ENCODE assay signal across 8 cellular contexts in genomic region chr3:11581237-11582122, GRCh38.
DNase-seq lines count a peak whose midpoint lies in the region; ATAC-seq and TF ChIP-seq lines count a peak whose summit lies in the region.

No MANE protein-coding gene starts in this region.

- peak overlapping the region; percentile 40 for H4K91ac ChIP-seq in mesenchymal stem cell (ENCODE audit: low read length)

- H3K23ac ChIP-seq in mesenchymal stem cell (ENCODE audit: low read length in 2 of 2): no peak overlapping the region

- H3K27me3 ChIP-seq in Loucy (ENCODE audit: insufficient read depth, low read length, poor library complexity, severe bottlenecking) (no peaks in the 10 kb centered on the region), mesenchymal stem cell (ENCODE audit: control insufficient read depth in 1 of 2, insufficient read depth in 1 of 2, low read length in 2 of 2) (no peaks in the 10 kb centered on the region), tibial artery (no peaks in the 10 kb centered on the region)

- no peaks in the 10 kb centered on the region for H3K27me3 Mint-ChIP-seq in activated CD8-positive, alpha-beta memory T cell treated with anti-CD3 and anti-CD28 coated beads, Interleukin-2, amount 10 ng/mL, durations not matched to agents 7 days and 5 days
- H3K27me3 Mint-ChIP-seq in stimulated activated memory B cell treated with anti-CD40 and anti-IgM and Interleukin-4, amounts not matched to agents 10 μg/mL and 1 μg/mL and 100 μg/mL, for 72 hours: no peaks in the 10 kb centered on the region

- H3K79me1 ChIP-seq in mesenchymal stem cell (replicated peaks; ENCODE audit: low read length, poor library complexity, severe bottlenecking): peaks cover 8% of the 10 kb centered on the region

- intact Hi-C loops in tibial artery (cut with DNase I; ENCODE audit: low total_unique reads): no loop called here

- no peaks in the 10 kb centered on the region for H3K9me2 ChIP-seq in Loucy (replicated peaks; ENCODE audit: low read depth, low read length)

- peak overlapping the region in 1 of 2 experiments; percentile 22 for H3K14ac ChIP-seq in mesenchymal stem cell (ENCODE audit: low read length in 2 of 2)

- peak overlapping the region; percentile 35 to 79 for H3K18ac ChIP-seq in mesenchymal stem cell (ENCODE audit: low read depth in 1 of 2, low read length in 2 of 2)

- peak overlapping the region; percentile 63 for H2BK5ac ChIP-seq in mesenchymal stem cell (ENCODE audit: low read depth, low read length, poor library complexity, severe bottlenecking)

- H4K8ac ChIP-seq in mesenchymal stem cell (ENCODE audit: low read length): peak overlapping the region; percentile 20

- H2AFZ ChIP-seq in Loucy (ENCODE audit: low read length): no peak overlapping the region
- H2AFZ ChIP-seq in mesenchymal stem cell (ENCODE audit: low read depth, low read length): no peak overlapping the region

- H3K9me3 ChIP-seq in Loucy (ENCODE audit: insufficient read depth, low read depth, low read length) (no peaks in the 10 kb centered on the region), mesenchymal stem cell (ENCODE audit: control insufficient read depth, low read length) (no peaks in the 10 kb centered on the region), tibial artery (no peaks in the 10 kb centered on the region)

- no peaks in the 10 kb centered on the region for H3K9me3 Mint-ChIP-seq in activated CD8-positive, alpha-beta memory T cell treated with anti-CD3 and anti-CD28 coated beads, Interleukin-2, amount 10 ng/mL, durations not matched to agents 7 days and 5 days (ENCODE audit: low read depth)
- H3K9me3 Mint-ChIP-seq in stimulated activated memory B cell treated with anti-CD40 and anti-IgM and Interleukin-4, amounts not matched to agents 10 μg/mL and 1 μg/mL and 100 μg/mL, for 72 hours: no peaks in the 10 kb centered on the region

- ATAC-seq in activated CD8-positive, alpha-beta memory T cell treated with anti-CD3 and anti-CD28 coated beads, Interleukin-2, amount 10 ng/mL, durations not matched to agents 7 days and 5 days: no peak
- ATAC-seq in stimulated activated memory B cell treated with anti-CD40 and anti-IgM and Interleukin-4, amounts not matched to agents 10 μg/mL and 1 μg/mL and 100 μg/mL, for 72 hours: no peak
- ATAC-seq in GM19455 (IDR thresholded peaks at IDR 0.05; ENCODE audit: unreplicated experiment): no peak

- no peak overlapping the region for H2BK120ac ChIP-seq in mesenchymal stem cell (ENCODE audit: low read depth, low read length)

- H3K27ac ChIP-seq in coronary artery (peak overlapping the region; percentile 67 to 77), mesenchymal stem cell (ENCODE audit: low read length, poor library complexity, severe bottlenecking) (peak overlapping the region; percentile 82), tibial artery (peak overlapping the region; percentile 43 to 71)

- no peak overlapping the region for H3K9ac ChIP-seq in Loucy (ENCODE audit: low read depth, low read length, poor library complexity, severe bottlenecking)
- peak overlapping the region; percentile 70 for H3K9ac ChIP-seq in mesenchymal stem cell (ENCODE audit: low read length)

- WGBS in mesenchymal stem cell: 83% methylated on average over 7 of the region's 15 CpGs

- H2BK15ac ChIP-seq in mesenchymal stem cell (ENCODE audit: low read depth, poor library complexity, severe bottlenecking): no peak overlapping the region

- no peak for TF ChIP-seq CTCF in Loucy (conservative IDR thresholded peaks at IDR 0.05; ENCODE audit: low read length)
- no peak for TF ChIP-seq CTCF in coronary artery (IDR thresholded peaks at IDR 0.05)
- no peak for TF ChIP-seq CTCF in tibial artery (IDR thresholded peaks at IDR 0.05)

- peak overlapping the region; percentile 19 to 42 for H3K4ac ChIP-seq in mesenchymal stem cell (ENCODE audit: low read depth in 1 of 2, low read length in 2 of 2)

- H3K36me3 ChIP-seq in Loucy (ENCODE audit: insufficient read depth, low read length) (peaks cover 30% of the 10 kb centered on the region; the same call in 1 of the 2 replicates), mesenchymal stem cell (ENCODE audit: control insufficient read depth in 1 of 2, insufficient read depth in 2 of 2, low read depth in 1 of 2, low read length in 2 of 2) (peaks cover 0 to 11% of the 10 kb centered on the region in 2 experiments), tibial artery (no peaks in the 10 kb centered on the region)

- H3F3A ChIP-seq in Loucy (ENCODE audit: low read depth): no peaks in the 10 kb centered on the region

- H3K79me2 ChIP-seq in Loucy (ENCODE audit: insufficient read depth, low read length): peaks cover 99% of the 10 kb centered on the region

- peaks cover 96% of the 10 kb centered on the region for H4K20me1 ChIP-seq in Loucy (ENCODE audit: insufficient read depth, low read length, poor library complexity, severe bottlenecking)

- H2BK12ac ChIP-seq in mesenchymal stem cell (ENCODE audit: low read length in 2 of 2): peak overlapping the region in 1 of 2 experiments; percentile 8

- H3K4me1 ChIP-seq in Loucy (ENCODE audit: insufficient read depth, low read length, poor library complexity, severe bottlenecking) (peaks cover 5% of the 10 kb centered on the region), mesenchymal stem cell (ENCODE audit: control insufficient read depth, insufficient read depth, low read depth, low read length) (peaks cover 27% of the 10 kb centered on the region), tibial artery (peaks cover 5 to 76% (median 38%) of the 10 kb centered on the region in 4 donors)

- CTCF ChIA-PET in activated CD8-positive, alpha-beta memory T cell treated with anti-CD3 and anti-CD28 coated beads, Interleukin-2, amount 10 ng/mL, durations not matched to agents 7 days and 5 days (lab: Charles Lee): interaction anchor here (0.7 kb wide), 1 partner anchor 199 kb away, joined by 3 read pairs; no protein-coding TSS in a partner anchor

- no peak overlapping the region for H2AK5ac ChIP-seq in mesenchymal stem cell (ENCODE audit: low read length, severe bottlenecking)

- no peak overlapping the region for H3K27ac Mint-ChIP-seq in activated CD8-positive, alpha-beta memory T cell treated with anti-CD3 and anti-CD28 coated beads, Interleukin-2, amount 10 ng/mL, durations not matched to agents 7 days and 5 days
- no peak overlapping the region for H3K27ac Mint-ChIP-seq in stimulated activated memory B cell treated with anti-CD40 and anti-IgM and Interleukin-4, amounts not matched to agents 10 μg/mL and 1 μg/mL and 100 μg/mL, for 72 hours

- no peak overlapping the region for H3K4me3 Mint-ChIP-seq in activated CD8-positive, alpha-beta memory T cell treated with anti-CD3 and anti-CD28 coated beads, Interleukin-2, amount 10 ng/mL, durations not matched to agents 7 days and 5 days
- H3K4me3 Mint-ChIP-seq in stimulated activated memory B cell treated with anti-CD40 and anti-IgM and Interleukin-4, amounts not matched to agents 10 μg/mL and 1 μg/mL and 100 μg/mL, for 72 hours: no peak overlapping the region

- H3K4me3 ChIP-seq in Loucy (ENCODE audit: low read length, poor library complexity, severe bottlenecking) (no peak overlapping the region), coronary artery (peak overlapping the region; percentile 63), mesenchymal stem cell (ENCODE audit: insufficient read depth in 1 of 2, low read depth in 1 of 2, low read length in 2 of 2) (peak overlapping the region in 1 of 2 experiments; percentile 75), tibial artery (peak overlapping the region; percentile 34 to 38)

- H3K4me1 Mint-ChIP-seq in activated CD8-positive, alpha-beta memory T cell treated with anti-CD3 and anti-CD28 coated beads, Interleukin-2, amount 10 ng/mL, durations not matched to agents 7 days and 5 days: peaks cover 15% of the 10 kb centered on the region
- H3K4me1 Mint-ChIP-seq in stimulated activated memory B cell treated with anti-CD40 and anti-IgM and Interleukin-4, amounts not matched to agents 10 μg/mL and 1 μg/mL and 100 μg/mL, for 72 hours: peaks cover 54% of the 10 kb centered on the region

- H3K4me2 ChIP-seq in Loucy (ENCODE audit: low read depth, low read length, poor library complexity, severe bottlenecking) (peak overlapping the region; percentile 38), mesenchymal stem cell (ENCODE audit: low read length, poor library complexity, severe bottlenecking) (peak overlapping the region; percentile 70)

- H3K36me3 Mint-ChIP-seq in activated CD8-positive, alpha-beta memory T cell treated with anti-CD3 and anti-CD28 coated beads, Interleukin-2, amount 10 ng/mL, durations not matched to agents 7 days and 5 days: peaks cover 15% of the 10 kb centered on the region
- peaks cover 11% of the 10 kb centered on the region for H3K36me3 Mint-ChIP-seq in stimulated activated memory B cell treated with anti-CD40 and anti-IgM and Interleukin-4, amounts not matched to agents 10 μg/mL and 1 μg/mL and 100 μg/mL, for 72 hours

- DNase-seq in coronary artery (ENCODE audit: low spot score): peak; percentile 56
- no peak for DNase-seq in mesenchymal stem cell
- peak in 1 of 2 donors; percentile 59 for DNase-seq in tibial artery
- no peak for DNase-seq in activated CD8-positive, alpha-beta memory T cell treated with anti-CD3 and anti-CD28 coated beads, Interleukin-2, amount 10 ng/mL, durations not matched to agents 7 days and 5 days
- DNase-seq in activated T-cell treated with anti-CD3 and anti-CD28 coated beads for 4 hours: no peak
